In the genomic region with DNA sequence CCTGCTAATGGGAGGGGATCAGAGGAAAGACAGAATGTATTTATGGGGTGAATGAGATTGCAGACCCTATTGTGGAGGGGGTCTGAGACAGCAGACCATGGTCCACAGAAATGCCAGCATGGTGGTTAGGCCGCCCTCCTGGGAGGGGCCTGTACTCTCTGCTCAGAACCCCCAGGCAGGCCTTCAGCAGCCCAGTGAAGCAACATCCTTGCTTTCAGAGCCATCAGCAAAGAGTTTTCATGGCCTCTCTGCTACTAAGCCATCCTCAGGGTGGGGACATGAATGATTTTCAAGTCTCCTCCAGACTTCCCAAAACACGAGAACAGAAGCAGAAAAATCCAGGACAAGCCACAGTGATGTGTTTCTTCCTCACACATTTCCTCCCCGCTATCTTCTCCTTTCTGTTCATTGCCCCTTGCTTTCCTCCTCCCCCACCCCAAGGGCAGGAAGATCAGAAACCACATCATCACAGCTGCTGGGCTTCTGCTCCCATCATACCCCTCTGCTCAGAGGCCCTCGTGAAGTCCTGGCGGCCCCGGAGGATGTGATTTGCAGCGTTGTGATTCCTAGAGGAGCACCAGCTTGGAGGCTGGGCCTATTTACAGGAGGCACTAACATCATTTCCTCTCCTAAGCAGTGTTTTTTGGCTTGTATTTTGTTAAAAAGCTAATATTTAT, we compare ENCODE assay signal across 1 cellular context.
TF ChIP-seq lines count a peak whose summit lies in the region.

No MANE protein-coding gene starts in this region.

TF ChIP-seq in endothelial cell of umbilical vein, 7 proteins besides CTCF, POLR2A, EP300 and RAD21 (continued from another document):
- no peak for TF ChIP-seq GATA2 (IDR thresholded peaks at IDR 0.05; ENCODE audit: insufficient read depth, insufficient read length, low read depth, low read length)
- TF ChIP-seq FOS (IDR thresholded peaks at IDR 0.05; ENCODE audit: borderline replicate concordance, insufficient read depth, low read length): no peak
- no peak for TF ChIP-seq EZH2 (IDR thresholded peaks at IDR 0.05; ENCODE audit: borderline replicate concordance, low read depth, low read length, severe bottlenecking)
- no peak for TF ChIP-seq MYC (IDR thresholded peaks at IDR 0.05; ENCODE audit: low read depth, low read length)
- no peak for TF ChIP-seq MAX (IDR thresholded peaks at IDR 0.05; ENCODE audit: insufficient read depth, insufficient read length)
- no peak for TF ChIP-seq JUN (IDR thresholded peaks at IDR 0.05; ENCODE audit: borderline replicate concordance, insufficient read depth, insufficient read length, low read depth)
TF ChIP-seq in endothelial cell of umbilical vein: peak in this region for 0.
